Comparison of ENCODE assay signal across 8 cellular contexts in genomic region chr14:23056956-23057756, GRCh38. TPM values are rescaled to one million over a fixed set of nuclear protein-coding genes. Genes with fewer than 3 reads are reported as not detected.
DNase-seq lines count a peak whose midpoint lies in the region; ATAC-seq and TF ChIP-seq lines count a peak whose summit lies in the region.

CDH24 (minus strand) TSS chr14:23057520; CDS start chr14:23055733, 1,787 bp downstream.

- H3K4me1 Mint-ChIP-seq in activated CD4-positive, alpha-beta memory T cell treated with anti-CD3 and anti-CD28 coated beads, Interleukin-2, amount 10 ng/mL, durations not matched to agents 7 days and 5 days: peaks cover 17% of the 10 kb centered on the region
- peaks cover 32% of the 10 kb centered on the region for H3K4me1 Mint-ChIP-seq in stimulated activated naive CD8-positive, alpha-beta T cell treated with anti-CD3 and anti-CD28 coated beads, Interleukin-15, amount 100 ng/mL, for 72 hours

- peaks cover 27% of the 10 kb centered on the region for H3K36me3 ChIP-seq in muscle layer of colon (ENCODE audit: insufficient read depth, low read length)

- H3K4me1 ChIP-seq in muscle layer of colon (ENCODE audit: insufficient read depth, low read length): peaks cover 21% of the 10 kb centered on the region

- H3K4me3 ChIP-seq in HL-60 (replicated peaks; ENCODE audit: insufficient read depth, low read length) (peak within 1 kb of the TSS; percentile 63), muscle layer of colon (ENCODE audit: low read depth in 1 of 2, low read length in 2 of 2) (peak within 1 kb of the TSS; percentile 54 to 61)

- CTCF ChIA-PET in activated CD4-positive, alpha-beta memory T cell treated with anti-CD3 and anti-CD28 coated beads, Interleukin-2, amount 10 ng/mL, durations not matched to agents 7 days and 5 days (lab: Charles Lee): interaction anchor here (0.6 to 12.5 kb wide), 43 partner anchors 9 to 1141 kb away, joined by 3 to 332 read pairs (median 5); partner anchors contain the start of genes ACIN1, AJUBA, C14orf119 and HAUS4

- H3K9ac ChIP-seq in muscle layer of colon (ENCODE audit: low read length): peak within 1 kb of the TSS; percentile 13

- H3K27ac ChIP-seq in HL-60 (replicated peaks) (peak within 1 kb of the TSS; percentile 24; the same call in 1 of the 2 replicates), muscle layer of colon (ENCODE audit: low read depth, low read length) (peak within 1 kb of the TSS; percentile 86)

- ATAC-seq in GM19043 (IDR thresholded peaks at IDR 0.05; ENCODE audit: low read depth, unreplicated experiment): peak; percentile 38
- peak; percentile 74 for ATAC-seq in stimulated activated naive CD8-positive, alpha-beta T cell treated with anti-CD3 and anti-CD28 coated beads, Interleukin-15, amount 100 ng/mL, for 72 hours

- H3K9me3 ChIP-seq in muscle layer of colon (ENCODE audit: low read length): no peaks in the 10 kb centered on the region

- DNase-seq in HL-60 (ENCODE audit: low read depth in 1 of 2, low spot score in 1 of 2) (peak in 1 of 2 experiments; percentile 74), epidermal melanocyte (ENCODE audit: insufficient read length, low spot score) (peak; percentile 77), NCI-H2227 treated with DMSO at 0.1 percent for 48 hours (lab: John Stamatoyannopoulos, UW) (no peak), C1 segment of cervical spinal cord (lab: John Stamatoyannopoulos, UW) (no peak)
- peak; percentile 76 for DNase-seq in activated CD4-positive, alpha-beta memory T cell treated with anti-CD3 and anti-CD28 coated beads, Interleukin-2, amount 10 ng/mL, durations not matched to agents 7 days and 5 days
- DNase-seq in stimulated activated naive CD8-positive, alpha-beta T cell treated with anti-CD3 and anti-CD28 coated beads, Interleukin-15, amount 100 ng/mL, for 72 hours: peak; percentile 68 to 80

- POLR2A ChIA-PET in activated CD4-positive, alpha-beta memory T cell treated with anti-CD3 and anti-CD28 coated beads, Interleukin-2, amount 10 ng/mL, durations not matched to agents 7 days and 5 days (lab: Charles Lee): interaction anchor here (0.8 to 3.6 kb wide), 17 partner anchors 12 to 138 kb away, joined by 3 to 37 read pairs (median 6); partner anchors contain the start of genes ACIN1, AJUBA, C14orf119 and HAUS4

- peak within 1 kb of the TSS; percentile 58 for H3K27ac Mint-ChIP-seq in activated CD4-positive, alpha-beta memory T cell treated with anti-CD3 and anti-CD28 coated beads, Interleukin-2, amount 10 ng/mL, durations not matched to agents 7 days and 5 days
- peak within 1 kb of the TSS; percentile 41 to 81 for H3K27ac Mint-ChIP-seq in stimulated activated naive CD8-positive, alpha-beta T cell treated with anti-CD3 and anti-CD28 coated beads, Interleukin-15, amount 100 ng/mL, for 72 hours

- H3K27me3 Mint-ChIP-seq in activated CD4-positive, alpha-beta memory T cell treated with anti-CD3 and anti-CD28 coated beads, Interleukin-2, amount 10 ng/mL, durations not matched to agents 7 days and 5 days: peaks cover 8% of the 10 kb centered on the region
- peaks cover 17% of the 10 kb centered on the region for H3K27me3 Mint-ChIP-seq in stimulated activated naive CD8-positive, alpha-beta T cell treated with anti-CD3 and anti-CD28 coated beads, Interleukin-15, amount 100 ng/mL, for 72 hours

- no peaks in the 10 kb centered on the region for H3K9me3 Mint-ChIP-seq in activated CD4-positive, alpha-beta memory T cell treated with anti-CD3 and anti-CD28 coated beads, Interleukin-2, amount 10 ng/mL, durations not matched to agents 7 days and 5 days
- no peaks in the 10 kb centered on the region for H3K9me3 Mint-ChIP-seq in stimulated activated naive CD8-positive, alpha-beta T cell treated with anti-CD3 and anti-CD28 coated beads, Interleukin-15, amount 100 ng/mL, for 72 hours

- no peak for TF ChIP-seq CTCF in HL-60 (IDR thresholded peaks at IDR 0.05; ENCODE audit: insufficient read depth, low read length)

- H3K36me3 Mint-ChIP-seq in activated CD4-positive, alpha-beta memory T cell treated with anti-CD3 and anti-CD28 coated beads, Interleukin-2, amount 10 ng/mL, durations not matched to agents 7 days and 5 days (ENCODE audit: low read depth): peaks cover 30% of the 10 kb centered on the region

- H3K27me3 ChIP-seq in HL-60 (ENCODE audit: insufficient read depth, poor library complexity, severe bottlenecking) (no peaks in the 10 kb centered on the region), muscle layer of colon (ENCODE audit: control insufficient read depth in 1 of 2, insufficient read depth in 2 of 2, low read length in 2 of 2) (no peaks in the 10 kb centered on the region)

- H3K4me3 Mint-ChIP-seq in activated CD4-positive, alpha-beta memory T cell treated with anti-CD3 and anti-CD28 coated beads, Interleukin-2, amount 10 ng/mL, durations not matched to agents 7 days and 5 days: peak within 1 kb of the TSS; percentile 77
- H3K4me3 Mint-ChIP-seq in stimulated activated naive CD8-positive, alpha-beta T cell treated with anti-CD3 and anti-CD28 coated beads, Interleukin-15, amount 100 ng/mL, for 72 hours: peak within 1 kb of the TSS; percentile 82 to 84

RNA-seq across cellular contexts. Expression of gene CDH24, which starts in this region (rescaled TPM):
- 1 to 10 TPM; 1.6 to 2.0 TPM for total RNA-seq in activated CD4-positive, alpha-beta memory T cell treated with anti-CD3 and anti-CD28 coated beads, Interleukin-2, amount 10 ng/mL, durations not matched to agents 7 days and 5 days

Comparison
In these comparisons a context has a peak if more than half of its experiments do, and no peak if none do; other contexts are left out.
1. DNase-seq: peak in activated CD4-positive, alpha-beta memory T cell treated with anti-CD3 and anti-CD28 coated beads, Interleukin-2, amount 10 ng/mL, durations not matched to agents 7 days and 5 days (single experiment), epidermal melanocyte (single experiment) and stimulated activated naive CD8-positive, alpha-beta T cell treated with anti-CD3 and anti-CD28 coated beads, Interleukin-15, amount 100 ng/mL, for 72 hours (2 of 2); none in NCI-H2227 treated with DMSO at 0.1 percent for 48 hours (single experiment) and C1 segment of cervical spinal cord (0 of 14).